ENCODE assay signal across 8 cellular contexts in the genomic region with DNA sequence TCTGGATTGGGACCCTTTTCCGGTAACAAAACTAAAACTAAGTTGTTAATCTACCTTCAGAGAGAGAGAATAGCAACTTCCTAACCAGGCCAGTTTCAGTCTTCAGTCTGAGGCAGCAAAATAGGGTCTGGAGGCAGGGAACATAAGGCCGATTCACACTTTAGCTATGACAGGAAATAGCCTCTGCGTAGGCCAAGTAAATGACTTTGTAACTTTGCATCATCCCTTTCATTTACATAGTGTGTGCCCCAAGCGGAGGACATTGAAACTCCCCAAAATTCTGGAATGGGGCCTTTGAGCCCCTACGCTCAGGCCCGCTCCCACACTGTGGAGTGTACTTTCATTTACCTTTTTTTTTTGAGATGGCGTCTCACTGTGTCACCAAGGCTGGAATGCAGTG. TPM values are rescaled to one million over a fixed set of nuclear protein-coding genes. Genes with fewer than 3 reads are reported as not detected.
DNase-seq lines count a peak whose midpoint lies in the region; ATAC-seq lines count a peak whose summit lies in the region.

No MANE protein-coding gene starts in this region.

- H3K18ac ChIP-seq in mesenchymal stem cell (ENCODE audit: low read depth in 1 of 2, low read length in 2 of 2) = peak overlapping the region; percentile 31 to 55

- WGBS in mesenchymal stem cell = 53% methylated on average over 7 of the region's 7 CpGs

- POLR2A ChIA-PET in activated CD4-positive, alpha-beta T cell treated with anti-CD3 and anti-CD28 coated beads, Interleukin-2, amount 10 ng/mL, durations not matched to agents 7 days and 5 days (lab: Charles Lee) = no interaction called here

- no peak overlapping the region for H3K4me2 ChIP-seq in mesenchymal stem cell (ENCODE audit: low read length, poor library complexity, severe bottlenecking)

- peak overlapping the region; percentile 89 for H3K4me3 Mint-ChIP-seq in activated CD4-positive, alpha-beta T cell treated with anti-CD3 and anti-CD28 coated beads, Interleukin-2, amount 10 ng/mL, durations not matched to agents 7 days and 5 days
- H3K4me3 Mint-ChIP-seq in activated naive CD4-positive, alpha-beta T cell treated with anti-CD3 and anti-CD28 coated beads, Interleukin-2, amount 50 U/mL, for 24 hours = peak overlapping the region; percentile 74

- H3K4me3 ChIP-seq in mesenchymal stem cell (ENCODE audit: insufficient read depth in 1 of 2, low read depth in 1 of 2, low read length in 2 of 2) = no peak overlapping the region

- no peak overlapping the region for H3K23ac ChIP-seq in mesenchymal stem cell (ENCODE audit: low read length in 2 of 2)

- H3K9ac ChIP-seq in mesenchymal stem cell (ENCODE audit: low read length) = peak overlapping the region; percentile 67

- no peak overlapping the region for H2BK5ac ChIP-seq in mesenchymal stem cell (ENCODE audit: low read depth, low read length, poor library complexity, severe bottlenecking)

- H3K4me1 ChIP-seq in mesenchymal stem cell (ENCODE audit: control insufficient read depth, insufficient read depth, low read depth, low read length) = peaks cover 22% of the 10 kb centered on the region

- H3K79me1 ChIP-seq in mesenchymal stem cell (replicated peaks; ENCODE audit: low read length, poor library complexity, severe bottlenecking) = peaks cover 10% of the 10 kb centered on the region

- H2AK5ac ChIP-seq in mesenchymal stem cell (ENCODE audit: low read length, severe bottlenecking) = peak overlapping the region; percentile 87

- no peak overlapping the region for H2AFZ ChIP-seq in mesenchymal stem cell (ENCODE audit: low read depth, low read length)

- peak overlapping the region; percentile 12 for H2BK15ac ChIP-seq in mesenchymal stem cell (ENCODE audit: low read depth, poor library complexity, severe bottlenecking)

- no peaks in the 10 kb centered on the region for H3K27me3 Mint-ChIP-seq in activated CD4-positive, alpha-beta T cell treated with anti-CD3 and anti-CD28 coated beads, Interleukin-2, amount 10 ng/mL, durations not matched to agents 7 days and 5 days
- no peaks in the 10 kb centered on the region for H3K27me3 Mint-ChIP-seq in activated naive CD4-positive, alpha-beta T cell treated with anti-CD3 and anti-CD28 coated beads, Interleukin-2, amount 50 U/mL, for 24 hours

- H3K14ac ChIP-seq in mesenchymal stem cell (ENCODE audit: low read length in 2 of 2) = no peak overlapping the region

- DNase-seq in activated CD4-positive, alpha-beta T cell treated with anti-CD3 and anti-CD28 coated beads, Interleukin-2, amount 10 ng/mL, durations not matched to agents 7 days and 5 days = no peak
- no peak for DNase-seq in activated CD4-positive, alpha-beta T cell treated with anti-CD3 and anti-CD28 coated beads for 1 hour
- DNase-seq in mesenchymal stem cell = peak; percentile 85
- DNase-seq in stimulated activated naive CD4-positive, alpha-beta T cell (lab: John Stamatoyannopoulos, UW) = no peak
- no peak for DNase-seq in COLO829 (ENCODE audit: low spot score)

- H3K36me3 ChIP-seq in mesenchymal stem cell (ENCODE audit: control insufficient read depth in 1 of 2, insufficient read depth in 2 of 2, low read depth in 1 of 2, low read length in 2 of 2) = peaks cover 3 to 15% of the 10 kb centered on the region in 2 experiments

- H3K4ac ChIP-seq in mesenchymal stem cell (ENCODE audit: low read depth in 1 of 2, low read length in 2 of 2) = no peak overlapping the region

- H2BK120ac ChIP-seq in mesenchymal stem cell (ENCODE audit: low read depth, low read length) = peak overlapping the region; percentile 89

- ATAC-seq in HG03135 (IDR thresholded peaks at IDR 0.05; ENCODE audit: unreplicated experiment) (peak; percentile 21), esophagus mucosa (no peak)

- H3K9me3 Mint-ChIP-seq in activated CD4-positive, alpha-beta T cell treated with anti-CD3 and anti-CD28 coated beads, Interleukin-2, amount 10 ng/mL, durations not matched to agents 7 days and 5 days = no peaks in the 10 kb centered on the region
- no peaks in the 10 kb centered on the region for H3K9me3 Mint-ChIP-seq in activated naive CD4-positive, alpha-beta T cell treated with anti-CD3 and anti-CD28 coated beads, Interleukin-2, amount 50 U/mL, for 24 hours

- peak overlapping the region; percentile 92 for H3K27ac Mint-ChIP-seq in activated CD4-positive, alpha-beta T cell treated with anti-CD3 and anti-CD28 coated beads, Interleukin-2, amount 10 ng/mL, durations not matched to agents 7 days and 5 days
- peak overlapping the region; percentile 69 for H3K27ac Mint-ChIP-seq in activated naive CD4-positive, alpha-beta T cell treated with anti-CD3 and anti-CD28 coated beads, Interleukin-2, amount 50 U/mL, for 24 hours

- H3K27ac ChIP-seq in mesenchymal stem cell (ENCODE audit: low read length, poor library complexity, severe bottlenecking) = peak overlapping the region; percentile 4

- no peaks in the 10 kb centered on the region for H3K27me3 ChIP-seq in mesenchymal stem cell (ENCODE audit: control insufficient read depth in 1 of 2, insufficient read depth in 1 of 2, low read length in 2 of 2)

- peaks cover 80% of the 10 kb centered on the region for H3K4me1 Mint-ChIP-seq in activated CD4-positive, alpha-beta T cell treated with anti-CD3 and anti-CD28 coated beads, Interleukin-2, amount 10 ng/mL, durations not matched to agents 7 days and 5 days
- H3K4me1 Mint-ChIP-seq in activated naive CD4-positive, alpha-beta T cell treated with anti-CD3 and anti-CD28 coated beads, Interleukin-2, amount 50 U/mL, for 24 hours = peaks cover 88% of the 10 kb centered on the region

- H4K91ac ChIP-seq in mesenchymal stem cell (ENCODE audit: low read length) = peak overlapping the region; percentile 74

- H3K36me3 Mint-ChIP-seq in activated CD4-positive, alpha-beta T cell treated with anti-CD3 and anti-CD28 coated beads, Interleukin-2, amount 10 ng/mL, durations not matched to agents 7 days and 5 days (ENCODE audit: low read depth) = peaks cover 34% of the 10 kb centered on the region
- H3K36me3 Mint-ChIP-seq in activated naive CD4-positive, alpha-beta T cell treated with anti-CD3 and anti-CD28 coated beads, Interleukin-2, amount 50 U/mL, for 24 hours = peaks cover 16% of the 10 kb centered on the region

- peak overlapping the region; percentile 18 to 28 for H2BK12ac ChIP-seq in mesenchymal stem cell (ENCODE audit: low read length in 2 of 2)

- CTCF ChIA-PET in activated CD4-positive, alpha-beta T cell treated with anti-CD3 and anti-CD28 coated beads, Interleukin-2, amount 10 ng/mL, durations not matched to agents 7 days and 5 days (lab: Charles Lee) = interaction anchor here (1.8 to 3.2 kb wide), 2 partner anchors 15 to 96 kb away, joined by 6 to 17 read pairs; no protein-coding TSS in a partner anchor

- no peaks in the 10 kb centered on the region for H3K9me3 ChIP-seq in mesenchymal stem cell (ENCODE audit: control insufficient read depth, low read length)

- H4K8ac ChIP-seq in mesenchymal stem cell (ENCODE audit: low read length) = no peak overlapping the region

RNA-seq across cellular contexts. Expression of gene UPP1, which starts 1.7 kb away (rescaled TPM):
- 100 to 1,000 TPM; 100 to 114 TPM for total RNA-seq in activated CD4-positive, alpha-beta T cell treated with anti-CD3 and anti-CD28 coated beads, Interleukin-2, amount 10 ng/mL, durations not matched to agents 7 days and 5 days
- 38.2 TPM for polyA plus RNA-seq in mesenchymal stem cell (2013, experiment 1 of 2)
- 37.1 TPM for polyA plus RNA-seq in mesenchymal stem cell (2013, experiment 2 of 2)
- 204 TPM for total RNA-seq in esophagus mucosa

RNA-seq across cellular contexts. Expression of gene C7orf57, which starts 52.0 kb away (rescaled TPM):
- total RNA-seq in activated CD4-positive, alpha-beta T cell treated with anti-CD3 and anti-CD28 coated beads, Interleukin-2, amount 10 ng/mL, durations not matched to agents 7 days and 5 days = under 1 TPM; 0.10 to 0.21 TPM
- polyA plus RNA-seq in mesenchymal stem cell (2013, experiment 1 of 2) = not detected
- polyA plus RNA-seq in mesenchymal stem cell (2013, experiment 2 of 2) = not detected
- total RNA-seq in esophagus mucosa = 1.00 TPM

RNA-seq across cellular contexts. Expression of gene SUN3, which starts 58.4 kb away (rescaled TPM):
- under 1 TPM in 1 of 2 experiments, not detected in 1; 0.64 TPM for total RNA-seq in activated CD4-positive, alpha-beta T cell treated with anti-CD3 and anti-CD28 coated beads, Interleukin-2, amount 10 ng/mL, durations not matched to agents 7 days and 5 days
- not detected for polyA plus RNA-seq in mesenchymal stem cell (2013, experiment 1 of 2)
- not detected for polyA plus RNA-seq in mesenchymal stem cell (2013, experiment 2 of 2)
- not detected for total RNA-seq in esophagus mucosa
